8 cellular contexts compared by ENCODE assay signal in genomic region chr1:207050428-207050767, GRCh38. TPM values are rescaled to one million over a fixed set of nuclear protein-coding genes. Genes with fewer than 3 reads are reported as not detected.
DNase-seq lines count a peak whose midpoint lies in the region; ATAC-seq and TF ChIP-seq lines count a peak whose summit lies in the region.

No MANE protein-coding gene starts in this region.

- peak overlapping the region; percentile 71 for H3K27ac ChIP-seq in CD4-positive, CD25-positive, alpha-beta regulatory T cell (ENCODE audit: insufficient read depth, low read length, poor library complexity, severe bottlenecking)
- H3K27ac ChIP-seq in KMS-11 (peak overlapping the region; percentile 45), brain microvascular endothelial cell (peak overlapping the region; percentile 92), lower lobe of right lung (peak overlapping the region; percentile 87), upper lobe of right lung (peak overlapping the region; percentile 86)

- in situ Hi-C loops in brain microvascular endothelial cell (cut with HindIII; ENCODE audit: low pct_ligation_motif_present, low sequenced_read_pairs): no loop called here

- peaks cover 0 to 2% (median 0%) of the 10 kb centered on the region in 7 donors for H3K9me3 Mint-ChIP-seq in CD4-positive, CD25-positive, alpha-beta regulatory T cell

- H3K27ac Mint-ChIP-seq in CD4-positive, CD25-positive, alpha-beta regulatory T cell: peak overlapping the region in 2 of 3 donors; percentile 91 to 98

- H3K9me3 ChIP-seq in CD4-positive, CD25-positive, alpha-beta regulatory T cell (ENCODE audit: control insufficient read depth in 2 of 2, low read length in 2 of 2): no peaks in the 10 kb centered on the region
- H3K9me3 ChIP-seq in lower lobe of right lung: no peaks in the 10 kb centered on the region
- H3K9me3 ChIP-seq in upper lobe of right lung: no peaks in the 10 kb centered on the region

- peak overlapping the region; percentile 90 for H2AFZ ChIP-seq in KMS-11 (ENCODE audit: low read depth)

- intact Hi-C loops in lower lobe of right lung (cut with DNase I) (no loop called here), upper lobe of right lung (cut with DNase I) (no loop called here)

- H3K4me3 ChIP-seq in CD4-positive, CD25-positive, alpha-beta regulatory T cell (ENCODE audit: low read depth, low read length): peak overlapping the region; percentile 97
- H3K4me3 ChIP-seq in KMS-11 (IDR thresholded peaks at IDR 0.05; ENCODE audit: insufficient read depth, low read depth, low read length): peak overlapping the region; percentile 67
- peak overlapping the region; percentile 92 for H3K4me3 ChIP-seq in brain microvascular endothelial cell (ENCODE audit: low read depth, low read length)
- peak overlapping the region; percentile 82 for H3K4me3 ChIP-seq in lower lobe of right lung
- H3K4me3 ChIP-seq in upper lobe of right lung: peak overlapping the region; percentile 86

- peaks cover 34% of the 10 kb centered on the region for H3K4me1 ChIP-seq in CD4-positive, CD25-positive, alpha-beta regulatory T cell (ENCODE audit: control insufficient read depth, insufficient read depth, low read length, poor library complexity, severe bottlenecking)
- H3K4me1 ChIP-seq in KMS-11 (ENCODE audit: low read depth, poor library complexity, severe bottlenecking): peaks cover 38% of the 10 kb centered on the region
- peaks cover 68% of the 10 kb centered on the region for H3K4me1 ChIP-seq in lower lobe of right lung
- H3K4me1 ChIP-seq in upper lobe of right lung: peaks cover 43% of the 10 kb centered on the region

- no peaks in the 10 kb centered on the region for H4K20me1 ChIP-seq in KMS-11 (ENCODE audit: insufficient read depth)

- no peak for ATAC-seq in CD4-positive, CD25-positive, alpha-beta regulatory T cell (ENCODE audit: low read depth in 2 of 2)
- ATAC-seq in lower lobe of right lung (no peak), upper lobe of right lung (no peak)

- no peak for TF ChIP-seq CTCF in KMS-11 (conservative IDR thresholded peaks at IDR 0.05; ENCODE audit: low read depth, low read length)
- TF ChIP-seq CTCF in brain microvascular endothelial cell (IDR thresholded peaks at IDR 0.05; ENCODE audit: low read depth, low read length, missing control alignments): no peak
- TF ChIP-seq CTCF in lower lobe of right lung (IDR thresholded peaks at IDR 0.05): no peak
- no peak for TF ChIP-seq CTCF in upper lobe of right lung (IDR thresholded peaks at IDR 0.05)

- peaks cover 31% of the 10 kb centered on the region for H3K36me3 ChIP-seq in CD4-positive, CD25-positive, alpha-beta regulatory T cell (ENCODE audit: control insufficient read depth, insufficient read depth, low read length)
- no peaks in the 10 kb centered on the region for H3K36me3 ChIP-seq in KMS-11 (ENCODE audit: insufficient read depth)
- peaks cover 20% of the 10 kb centered on the region for H3K36me3 ChIP-seq in brain microvascular endothelial cell (replicated peaks)
- peaks cover 29% of the 10 kb centered on the region for H3K36me3 ChIP-seq in lower lobe of right lung
- H3K36me3 ChIP-seq in upper lobe of right lung: peaks cover 29% of the 10 kb centered on the region

- peak overlapping the region; percentile 75 for H3K9ac ChIP-seq in KMS-11

- H3K4me2 ChIP-seq in KMS-11: peak overlapping the region; percentile 53

- peaks cover 21% of the 10 kb centered on the region for H3K79me2 ChIP-seq in KMS-11 (ENCODE audit: insufficient read depth, low read depth)

- peaks cover 16% of the 10 kb centered on the region for H3K27me3 Mint-ChIP-seq in CD4-positive, CD25-positive, alpha-beta regulatory T cell

- H3K27me3 ChIP-seq in CD4-positive, CD25-positive, alpha-beta regulatory T cell (ENCODE audit: control insufficient read depth, insufficient read depth, low read length): peaks cover under 1% of the 10 kb centered on the region
- H3K27me3 ChIP-seq in KMS-11 (ENCODE audit: insufficient read depth, low read depth) (no peaks in the 10 kb centered on the region), brain microvascular endothelial cell (replicated peaks) (no peaks in the 10 kb centered on the region), lower lobe of right lung (ENCODE audit: low read depth) (no peaks in the 10 kb centered on the region), upper lobe of right lung (no peaks in the 10 kb centered on the region)

- H3K4me3 Mint-ChIP-seq in CD4-positive, CD25-positive, alpha-beta regulatory T cell: peak overlapping the region; percentile 93 to 100 (median 97)

- H3K36me3 Mint-ChIP-seq in CD4-positive, CD25-positive, alpha-beta regulatory T cell: peaks cover 15% of the 10 kb centered on the region

- DNase-seq in CD4-positive, CD25-positive, alpha-beta regulatory T cell: peak in 2 of 3 donors; percentile 26 to 28
- no peak for DNase-seq in brain microvascular endothelial cell
- DNase-seq in lower lobe of right lung: no peak
- no peak for DNase-seq in upper lobe of right lung
- DNase-seq in LoVo (ENCODE audit: low spot score): no peak
- DNase-seq in mucosa of gallbladder (ENCODE audit: low spot score): no peak
- no peak for DNase-seq in Kasumi-1 (lab: John Stamatoyannopoulos, UW)

- H3K4me1 Mint-ChIP-seq in CD4-positive, CD25-positive, alpha-beta regulatory T cell: peaks cover 34 to 74% (median 54%) of the 10 kb centered on the region in 4 donors

RNA-seq across cellular contexts. Expression of gene YOD1, which starts 0.6 kb away (rescaled TPM):
- 10.8 TPM for total RNA-seq in CD4-positive, CD25-positive, alpha-beta regulatory T cell
- polyA plus RNA-seq in CD4-positive, CD25-positive, alpha-beta regulatory T cell: 1 to 10 TPM in 2 of 4 donors, under 1 TPM in 2; 0.76 to 1.6 (median 1.0) TPM
- total RNA-seq in lower lobe of right lung: 7.9 TPM
- 7.0 TPM for total RNA-seq in upper lobe of right lung
- 4.5 TPM for total RNA-seq in mucosa of gallbladder

RNA-seq across cellular contexts. Expression of gene PFKFB2, which starts 2.7 kb away (rescaled TPM):
- 1.1 TPM for total RNA-seq in CD4-positive, CD25-positive, alpha-beta regulatory T cell
- under 1 TPM in 3 of 4 donors, not detected in 1; 0.32 to 0.72 (median 0.46) TPM for polyA plus RNA-seq in CD4-positive, CD25-positive, alpha-beta regulatory T cell
- total RNA-seq in lower lobe of right lung: 41.5 TPM
- 49.9 TPM for total RNA-seq in upper lobe of right lung
- 17.9 TPM for total RNA-seq in mucosa of gallbladder

RNA-seq across cellular contexts. Expression of gene C1orf116, which starts 17.8 kb away (rescaled TPM):
- 0.32 TPM for total RNA-seq in CD4-positive, CD25-positive, alpha-beta regulatory T cell
- polyA plus RNA-seq in CD4-positive, CD25-positive, alpha-beta regulatory T cell: not detected
- 123 TPM for total RNA-seq in lower lobe of right lung
- total RNA-seq in upper lobe of right lung: 128 TPM
- total RNA-seq in mucosa of gallbladder: 45.1 TPM

RNA-seq across cellular contexts. Expression of gene C4BPB, which starts 38.3 kb away (rescaled TPM):
- total RNA-seq in CD4-positive, CD25-positive, alpha-beta regulatory T cell: 0.72 TPM
- polyA plus RNA-seq in CD4-positive, CD25-positive, alpha-beta regulatory T cell: not detected
- total RNA-seq in lower lobe of right lung: 10.4 TPM
- total RNA-seq in upper lobe of right lung: 6.6 TPM
- total RNA-seq in mucosa of gallbladder: 4.1 TPM

RNA-seq across cellular contexts. Expression of gene C4BPA, which starts 53.6 kb away (rescaled TPM):
- not detected for total RNA-seq in CD4-positive, CD25-positive, alpha-beta regulatory T cell
- polyA plus RNA-seq in CD4-positive, CD25-positive, alpha-beta regulatory T cell: not detected
- total RNA-seq in lower lobe of right lung (65.2 TPM), upper lobe of right lung (175 TPM), mucosa of gallbladder (2.3 TPM)

Comparison
In these comparisons a context has a peak if more than half of its experiments do, and no peak if none do; other contexts are left out.
1. DNase-seq: peak in CD4-positive, CD25-positive, alpha-beta regulatory T cell (2 of 3); none in brain microvascular endothelial cell (single experiment), lower lobe of right lung (single experiment), upper lobe of right lung (single experiment), LoVo (single experiment), mucosa of gallbladder (single experiment) and Kasumi-1 (0 of 2).
2. RNA of gene C1orf116, which starts 17.8 kb away (total RNA-seq): 128 TPM in upper lobe of right lung (single experiment), 123 TPM in lower lobe of right lung (single experiment) and 45.1 TPM in mucosa of gallbladder (single experiment); 0.32 TPM in CD4-positive, CD25-positive, alpha-beta regulatory T cell (single experiment); every median in the first group is over 10 times any median in the second.
3. Peak in every context shown above with its lines, with median percentiles within 50 percentile points of each other: H3K27ac ChIP-seq and H3K4me3 ChIP-seq.